Comparison of ENCODE assay signal across 13 cellular contexts in the genomic region with DNA sequence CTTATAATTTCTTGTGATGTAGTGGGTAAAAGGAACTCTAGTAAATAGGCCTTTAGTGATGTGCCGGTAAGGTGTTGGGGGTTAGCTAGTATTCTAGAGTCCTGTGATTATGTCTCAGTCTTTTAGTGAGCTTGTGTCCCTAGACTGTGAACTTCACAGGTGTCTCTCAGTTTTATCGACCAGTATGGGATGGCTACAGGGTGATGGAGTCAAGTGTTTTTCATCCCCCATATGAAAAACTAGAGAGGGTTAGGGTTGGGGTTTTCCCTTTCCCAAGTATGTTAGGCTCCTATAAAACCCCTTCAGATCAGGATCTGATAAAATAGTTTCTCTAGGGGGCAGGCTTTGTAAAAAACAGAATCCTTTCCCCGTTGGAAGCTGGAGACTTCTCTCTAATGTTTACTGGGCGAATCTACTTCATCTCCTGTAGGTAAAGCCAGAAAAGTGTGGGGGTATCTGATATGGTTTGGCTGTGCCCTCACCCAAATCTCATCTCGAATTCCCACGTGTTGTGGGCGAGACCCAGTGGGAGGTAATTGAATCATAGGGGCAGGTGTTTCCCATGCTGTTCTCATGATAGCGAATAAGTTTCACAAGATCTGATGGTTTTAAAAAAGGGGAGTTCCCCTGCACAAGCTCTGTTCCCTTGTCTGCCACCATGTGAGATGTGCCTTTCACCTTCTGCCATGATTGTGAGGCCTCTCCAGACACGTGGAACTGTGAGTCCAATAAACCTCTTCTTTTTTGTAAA.
"Had no signal": no experiment of that assay in that cellular context is flagged by ENCODE, and none has a peak within 500 bp of the region (broad histone marks: within the 10 kb centered on the region; RNA-seq: fewer than 3 reads in every experiment).

No MANE protein-coding gene starts in this region.

- H3K4me1 Mint-ChIP-seq: activated B cell treated with CpG ODN at 0.5 μM for 24 hours had no signal

- H3K4me3 Mint-ChIP-seq: activated B cell treated with CpG ODN at 0.5 μM for 24 hours; naive thymus-derived CD4-positive, alpha-beta T cell had no signal

- ATAC-seq: left lung; mucosa of descending colon; naive thymus-derived CD4-positive, alpha-beta T cell had no signal

- H3K27ac Mint-ChIP-seq: activated B cell treated with CpG ODN at 0.5 μM for 24 hours had no signal

- DNase-seq: activated B cell treated with CpG ODN at 0.5 μM for 24 hours; cerebellar nuclear complex; effector CD8-positive, alpha-beta T cell; foreskin fibroblast; glutamatergic neuron; hypothalamus; kidney; left lung; mammary epithelial cell; mucosa of descending colon; naive thymus-derived CD4-positive, alpha-beta T cell; SIG-M5; upper lobe of right lung had no signal
